In genomic region chr2:147525724-147526489, GRCh38 we compare ENCODE assay signal across 16 cellular contexts.
DNase-seq lines count a peak whose midpoint lies in the region; ATAC-seq and TF ChIP-seq lines count a peak whose summit lies in the region.
"Had no signal": no experiment of that assay in that cellular context is flagged by ENCODE, and none has a peak within 500 bp of the region (broad histone marks: within the 10 kb centered on the region; RNA-seq: fewer than 3 reads in every experiment).

No MANE protein-coding gene starts in this region.

- H3K27me3 Mint-ChIP-seq in activated naive CD8-positive, alpha-beta T cell treated with anti-CD3 and anti-CD28 coated beads, Interleukin-2, amount 10 ng/mL, durations not matched to agents 7 days and 5 days, result peaks cover 3% of the 10 kb centered on the region
- H3K27me3 Mint-ChIP-seq in activated naive CD8-positive, alpha-beta T cell treated with anti-CD3 and anti-CD28 coated beads for 36 hours, result no peaks in the 10 kb centered on the region

- H3K27ac Mint-ChIP-seq in activated naive CD8-positive, alpha-beta T cell treated with anti-CD3 and anti-CD28 coated beads, Interleukin-2, amount 10 ng/mL, durations not matched to agents 7 days and 5 days, result peak overlapping the region; percentile 30
- no peak overlapping the region for H3K27ac Mint-ChIP-seq in activated naive CD8-positive, alpha-beta T cell treated with anti-CD3 and anti-CD28 coated beads for 36 hours
- H3K27ac Mint-ChIP-seq: activated T-helper 1 cell treated with anti-CD3 and anti-CD28 coated beads, Interleukin-12 subunit alpha, Interleukin-12 subunit beta, Interleukin-2, Interleukin-4 antibody, amounts not matched to agents 30 ng/mL and 10 ng/mL and 1 ng/mL, durations not matched to agents 14 hours and 24 hours and 36 hours had no signal

- H3K36me3 Mint-ChIP-seq in activated naive CD8-positive, alpha-beta T cell treated with anti-CD3 and anti-CD28 coated beads, Interleukin-2, amount 10 ng/mL, durations not matched to agents 7 days and 5 days, result no peaks in the 10 kb centered on the region
- no peaks in the 10 kb centered on the region for H3K36me3 Mint-ChIP-seq in activated naive CD8-positive, alpha-beta T cell treated with anti-CD3 and anti-CD28 coated beads for 36 hours

- intact Hi-C loops in thyroid gland (cut with DNase I), result no loop called here
- intact Hi-C loops in posterior vena cava (cut with DNase I), result no loop called here
- intact Hi-C loops in sciatic nerve (cut with DNase I), result no loop called here

- peaks cover 13% of the 10 kb centered on the region for H3K4me1 Mint-ChIP-seq in activated naive CD8-positive, alpha-beta T cell treated with anti-CD3 and anti-CD28 coated beads, Interleukin-2, amount 10 ng/mL, durations not matched to agents 7 days and 5 days
- H3K4me1 Mint-ChIP-seq in activated naive CD8-positive, alpha-beta T cell treated with anti-CD3 and anti-CD28 coated beads for 36 hours, result peaks cover 5% of the 10 kb centered on the region

- no peak overlapping the region for H3K4me3 ChIP-seq in thyroid gland (replicated peaks in 1 of 3)
- H3K4me3 ChIP-seq: cardiac muscle cell, esophagus muscularis mucosa had no signal

- TF ChIP-seq CTCF in foreskin keratinocyte (conservative IDR thresholded peaks at IDR 0.05), result no peak
- TF ChIP-seq CTCF in thyroid gland (IDR thresholded peaks at IDR 0.05), result no peak

- H3K4me3 Mint-ChIP-seq in activated naive CD8-positive, alpha-beta T cell treated with anti-CD3 and anti-CD28 coated beads, Interleukin-2, amount 10 ng/mL, durations not matched to agents 7 days and 5 days, result peak overlapping the region; percentile 6
- no peak overlapping the region for H3K4me3 Mint-ChIP-seq in activated naive CD8-positive, alpha-beta T cell treated with anti-CD3 and anti-CD28 coated beads for 36 hours
- H3K4me3 Mint-ChIP-seq: activated T-helper 1 cell treated with anti-CD3 and anti-CD28 coated beads, Interleukin-12 subunit alpha, Interleukin-12 subunit beta, Interleukin-2, Interleukin-4 antibody, amounts not matched to agents 30 ng/mL and 10 ng/mL and 1 ng/mL, durations not matched to agents 14 hours and 24 hours and 36 hours had no signal

- no peaks in the 10 kb centered on the region for H3K36me3 ChIP-seq in thyroid gland
- H3K36me3 ChIP-seq: cardiac muscle cell, esophagus muscularis mucosa, neutrophil had no signal

- H3K9me3 Mint-ChIP-seq in activated naive CD8-positive, alpha-beta T cell treated with anti-CD3 and anti-CD28 coated beads, Interleukin-2, amount 10 ng/mL, durations not matched to agents 7 days and 5 days, result peaks cover 7% of the 10 kb centered on the region
- peaks cover 3% of the 10 kb centered on the region for H3K9me3 Mint-ChIP-seq in activated naive CD8-positive, alpha-beta T cell treated with anti-CD3 and anti-CD28 coated beads for 36 hours

- WGBS in thyroid gland, 2 donors, result 10 to 14% methylated on average over 3 of the region's 3 CpGs

- H3K27me3 ChIP-seq in foreskin keratinocyte, result no peaks in the 10 kb centered on the region
- H3K27me3 ChIP-seq in thyroid gland, result no peaks in the 10 kb centered on the region
- H3K27me3 ChIP-seq: cardiac muscle cell, esophagus muscularis mucosa, neutrophil had no signal

- TF ChIP-seq POLR2A in thyroid gland (IDR thresholded peaks at IDR 0.05), result no peak

- H3K4me1 ChIP-seq in foreskin keratinocyte (peaks cover 12% of the 10 kb centered on the region), thyroid gland (peaks cover 7 to 10% of the 10 kb centered on the region in 2 donors)

- DNase-seq in activated naive CD8-positive, alpha-beta T cell treated with anti-CD3 and anti-CD28 coated beads, Interleukin-2, amount 10 ng/mL, durations not matched to agents 7 days and 5 days, result no peak
- no peak for DNase-seq in activated naive CD8-positive, alpha-beta T cell treated with anti-CD3 and anti-CD28 coated beads for 36 hours
- peak; percentile 77 for DNase-seq in NCI-H69 (lab: John Stamatoyannopoulos, UW)
- DNase-seq in foreskin keratinocyte, result peak; percentile 28 to 53
- peak; percentile 70 to 77 for DNase-seq in thyroid gland
- DNase-seq in posterior vena cava (ENCODE audit: low spot score), result no peak
- DNase-seq in sciatic nerve (ENCODE audit: low spot score), result no peak
- no peak for DNase-seq in occipital lobe (lab: John Stamatoyannopoulos, UW)
- DNase-seq: activated CD4-positive, CD25-positive, alpha-beta regulatory T cell treated with anti-CD3 and anti-CD28 coated beads, Interleukin-2, amount 50 U/mL, for 72 hours; NCI-H446; stimulated activated CD4-positive, alpha-beta T cell treated with anti-CD3 and anti-CD28 coated beads, Interleukin-2, amount 100 ng/mL, for 24 hours had no signal

- POLR2A ChIA-PET in activated naive CD8-positive, alpha-beta T cell treated with anti-CD3 and anti-CD28 coated beads, Interleukin-2, amount 10 ng/mL, durations not matched to agents 7 days and 5 days (lab: Charles Lee), result interaction anchor here (0.7 kb wide), 1 partner anchor 28 kb away, joined by 3 read pairs; no protein-coding TSS in a partner anchor

- H3K27ac ChIP-seq in foreskin keratinocyte (peak overlapping the region; percentile 26), thyroid gland (no peak overlapping the region)
- H3K27ac ChIP-seq: cardiac muscle cell, esophagus muscularis mucosa, neutrophil had no signal

- ATAC-seq in activated naive CD8-positive, alpha-beta T cell treated with anti-CD3 and anti-CD28 coated beads, Interleukin-2, amount 10 ng/mL, durations not matched to agents 7 days and 5 days (ENCODE audit: low read depth), result peak; percentile 52
- ATAC-seq in foreskin keratinocyte, result peak; percentile 6
- ATAC-seq in sciatic nerve, result no peak
- ATAC-seq: SK-N-SH treated with all-trans-retinoic acid at 6 μM for 48 hours had no signal

- no peaks in the 10 kb centered on the region for H3K9me3 ChIP-seq in thyroid gland
- H3K9me3 ChIP-seq: neutrophil had no signal

Comparison
In these comparisons a context has a peak if more than half of its experiments do, and no peak if none do; other contexts are left out.
1. DNase-seq: peak in NCI-H69 (single experiment), foreskin keratinocyte (2 of 2) and thyroid gland (2 of 2); none in activated naive CD8-positive, alpha-beta T cell treated with anti-CD3 and anti-CD28 coated beads, Interleukin-2, amount 10 ng/mL, durations not matched to agents 7 days and 5 days (single experiment), activated naive CD8-positive, alpha-beta T cell treated with anti-CD3 and anti-CD28 coated beads for 36 hours (single experiment), posterior vena cava (single experiment), sciatic nerve (single experiment) and occipital lobe (single experiment).